In genomic region chr22:19036523-19037273, GRCh38 we compare ENCODE assay signal across 14 cellular contexts.
DNase-seq lines count a peak whose midpoint lies in the region; TF ChIP-seq lines count a peak whose summit lies in the region.
"Had no signal": no experiment of that assay in that cellular context is flagged by ENCODE, and none has a peak within 500 bp of the region (broad histone marks: within the 10 kb centered on the region; RNA-seq: fewer than 3 reads in every experiment).

No MANE protein-coding gene starts in this region.

- no peak overlapping the region for H3K4me3 Mint-ChIP-seq in osteocyte (ENCODE audit: unreplicated experiment)
- H3K4me3 Mint-ChIP-seq in activated naive CD8-positive, alpha-beta T cell treated with anti-CD3 and anti-CD28 coated beads for 36 hours, result no peak overlapping the region

- H3K9me3 Mint-ChIP-seq in osteocyte (ENCODE audit: unreplicated experiment), result no peaks in the 10 kb centered on the region
- H3K9me3 Mint-ChIP-seq in activated naive CD8-positive, alpha-beta T cell treated with anti-CD3 and anti-CD28 coated beads for 36 hours, result no peaks in the 10 kb centered on the region
- H3K9me3 Mint-ChIP-seq: activated T-helper 2 cell treated with anti-CD3 and anti-CD28 coated beads, Interferon-gamma antibody, Interleukin-2, Interleukin-4, amounts not matched to agents 10 μg/mL and 5 μg/mL and 100 μg/mL, durations not matched to agents 14 hours and 24 hours and 36 hours had no signal

- H3K36me3 ChIP-seq in kidney epithelial cell (ENCODE audit: control insufficient read depth, insufficient read depth, low read length), result no peaks in the 10 kb centered on the region

- no peak for DNase-seq in AG10803 (ENCODE audit: low read depth)
- peak; percentile 17 for DNase-seq in HCEC 1CT
- peak; percentile 10 for DNase-seq in amniotic epithelial cell (ENCODE audit: low read depth)
- DNase-seq in kidney epithelial cell (ENCODE audit: low read depth), result no peak
- DNase-seq in osteocyte (ENCODE audit: extremely low spot score, unreplicated experiment), result no peak
- DNase-seq in T1000 (lab: John Stamatoyannopoulos, UW), result no peak
- DNase-seq in activated naive CD8-positive, alpha-beta T cell treated with anti-CD3 and anti-CD28 coated beads for 36 hours, result no peak
- no peak for DNase-seq in central memory CD4-positive, alpha-beta T cell
- DNase-seq: cerebellar nuclear complex, COR-L47, NCI-H2029 treated with DMSO at 0.1 percent for 48 hours, retina had no signal

- TF ChIP-seq CTCF in AG10803 (conservative IDR thresholded peaks at IDR 0.05; ENCODE audit: low read length) (peak; percentile 19; the same call in 1 of the 2 replicates), kidney epithelial cell (IDR thresholded peaks at IDR 0.05; ENCODE audit: insufficient read depth, low read length, poor library complexity, severe bottlenecking) (peak; percentile 1), osteocyte (IDR thresholded peaks at IDR 0.05) (no peak)

- H3K36me3 Mint-ChIP-seq in osteocyte (ENCODE audit: unreplicated experiment), result peaks cover 20% of the 10 kb centered on the region
- no peaks in the 10 kb centered on the region for H3K36me3 Mint-ChIP-seq in activated naive CD8-positive, alpha-beta T cell treated with anti-CD3 and anti-CD28 coated beads for 36 hours

- H3K4me1 Mint-ChIP-seq in osteocyte (ENCODE audit: unreplicated experiment), result no peaks in the 10 kb centered on the region
- peaks cover 2% of the 10 kb centered on the region for H3K4me1 Mint-ChIP-seq in activated naive CD8-positive, alpha-beta T cell treated with anti-CD3 and anti-CD28 coated beads for 36 hours

- H3K27me3 ChIP-seq in kidney epithelial cell (ENCODE audit: control insufficient read depth, insufficient read depth, low read length), result peaks cover 2% of the 10 kb centered on the region
- H3K27me3 ChIP-seq: tibial nerve had no signal

- no peak overlapping the region for H3K27ac Mint-ChIP-seq in osteocyte (ENCODE audit: unreplicated experiment)
- no peak overlapping the region for H3K27ac Mint-ChIP-seq in activated naive CD8-positive, alpha-beta T cell treated with anti-CD3 and anti-CD28 coated beads for 36 hours
- H3K27ac Mint-ChIP-seq: activated T-helper 2 cell treated with anti-CD3 and anti-CD28 coated beads, Interferon-gamma antibody, Interleukin-2, Interleukin-4, amounts not matched to agents 10 μg/mL and 5 μg/mL and 100 μg/mL, durations not matched to agents 14 hours and 24 hours and 36 hours had no signal

- no peak overlapping the region for H3K4me3 ChIP-seq in AG10803 (ENCODE audit: low read length)
- no peak overlapping the region for H3K4me3 ChIP-seq in kidney epithelial cell (ENCODE audit: low read depth, low read length)
- H3K4me3 ChIP-seq: tibial nerve had no signal

- H3K27me3 Mint-ChIP-seq in osteocyte (ENCODE audit: unreplicated experiment), result no peaks in the 10 kb centered on the region
- H3K27me3 Mint-ChIP-seq in activated naive CD8-positive, alpha-beta T cell treated with anti-CD3 and anti-CD28 coated beads for 36 hours, result no peaks in the 10 kb centered on the region

Comparison
In these comparisons a context has a peak if more than half of its experiments do, and no peak if none do; other contexts are left out.
1. DNase-seq: peak in HCEC 1CT (single experiment) and amniotic epithelial cell (single experiment); none in AG10803 (single experiment), kidney epithelial cell (single experiment), osteocyte (single experiment), T1000 (single experiment), activated naive CD8-positive, alpha-beta T cell treated with anti-CD3 and anti-CD28 coated beads for 36 hours (single experiment) and central memory CD4-positive, alpha-beta T cell (single experiment).